ENCODE assay signal across 23 cellular contexts in the genomic region with DNA sequence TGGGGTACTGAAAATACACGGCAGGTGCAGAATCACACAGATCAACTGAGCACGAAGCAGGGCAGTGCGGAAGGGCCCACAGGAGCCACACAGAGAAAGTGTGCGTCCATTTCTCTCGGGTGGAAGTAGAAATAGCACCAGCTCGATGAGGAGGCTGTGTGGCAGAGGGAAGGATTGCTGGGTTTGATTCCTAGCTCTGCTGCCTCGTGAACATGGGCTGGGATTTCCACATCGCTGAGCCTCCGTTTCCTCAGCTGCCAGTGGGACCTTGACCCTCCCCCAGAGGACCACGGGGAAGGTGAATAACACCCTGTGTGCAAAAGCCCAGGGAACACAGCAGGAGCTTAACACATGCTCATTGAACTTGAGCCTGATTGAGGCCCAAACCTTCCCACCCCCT. TPM values are rescaled to one million over a fixed set of nuclear protein-coding genes. Genes with fewer than 3 reads are reported as not detected.
DNase-seq lines count a peak whose midpoint lies in the region; ATAC-seq and TF ChIP-seq lines count a peak whose summit lies in the region.
"Had no signal": no experiment of that assay in that cellular context is flagged by ENCODE, and none has a peak within 500 bp of the region (broad histone marks: within the 10 kb centered on the region; RNA-seq: fewer than 3 reads in every experiment).

No MANE protein-coding gene starts in this region.

- DNase-seq in right cardiac atrium, result peak in 2 of 3 donors; percentile 2 to 20
- no peak for DNase-seq in left ventricle myocardium superior
- peak in 1 of 10 donors; percentile 29 for DNase-seq in dorsolateral prefrontal cortex
- peak; percentile 36 for DNase-seq in posterior vena cava (ENCODE audit: low spot score)
- DNase-seq in mesothelial cell of epicardium (ENCODE audit: low spot score in 2 of 2, unreplicated experiment in 2 of 2), result no peak
- DNase-seq in activated gamma-delta T cell (lab: John Stamatoyannopoulos, UW), result no peak
- DNase-seq in DMS79 (lab: John Stamatoyannopoulos, UW), result no peak
- DNase-seq: activated CD4-positive, alpha-beta T cell treated with anti-CD3 and anti-CD28 coated beads, Interleukin-2, amount 10 ng/mL, durations not matched to agents 24 days and 14 days; activated CD8-positive, alpha-beta memory T cell treated with anti-CD3 and anti-CD28 coated beads, Interleukin-2, amount 10 ng/mL, durations not matched to agents 7 days and 5 days; CD8-positive, alpha-beta T cell; foreskin fibroblast; NCI-H1694; NCI-H774; SIG-M5; stimulated activated CD8-positive, alpha-beta memory T cell treated with anti-CD3 and anti-CD28 coated beads, Interleukin-4, amount 100 ng/mL, for 48 hours; T-cell had no signal

- peaks cover 43% of the 10 kb centered on the region for H3K4me1 ChIP-seq in right cardiac atrium (ENCODE audit: control insufficient read depth, insufficient read depth, low read length)

- no peaks in the 10 kb centered on the region for H3K9me3 ChIP-seq in right cardiac atrium (ENCODE audit: control insufficient read depth, low read length)
- H3K9me3 ChIP-seq: vagina had no signal

- WGBS in right cardiac atrium, result 81% methylated on average over 10 of the region's 10 CpGs

- H3K4me1 Mint-ChIP-seq in mesothelial cell of epicardium, result peaks cover 25% of the 10 kb centered on the region
- H3K4me1 Mint-ChIP-seq: activated CD4-positive, alpha-beta T cell treated with anti-CD3 and anti-CD28 coated beads, Interleukin-2, amount 10 ng/mL, durations not matched to agents 24 days and 14 days; activated CD8-positive, alpha-beta memory T cell treated with anti-CD3 and anti-CD28 coated beads, Interleukin-2, amount 10 ng/mL, durations not matched to agents 7 days and 5 days; activated T-helper 17 cell treated with anti-CD3 and anti-CD28 coated beads, Interleukin-2, amount 50 U/mL, for 72 hours; T-cell had no signal

- no peak overlapping the region for H3K4me3 Mint-ChIP-seq in mesothelial cell of epicardium
- H3K4me3 Mint-ChIP-seq: activated CD4-positive, alpha-beta T cell treated with anti-CD3 and anti-CD28 coated beads, Interleukin-2, amount 10 ng/mL, durations not matched to agents 24 days and 14 days; activated CD8-positive, alpha-beta memory T cell treated with anti-CD3 and anti-CD28 coated beads, Interleukin-2, amount 10 ng/mL, durations not matched to agents 7 days and 5 days; activated T-helper 17 cell treated with anti-CD3 and anti-CD28 coated beads, Interleukin-2, amount 50 U/mL, for 72 hours; CD8-positive, alpha-beta T cell; T-cell had no signal

- no peak overlapping the region for H3K4me3 ChIP-seq in right cardiac atrium (ENCODE audit: low read length)
- H3K4me3 ChIP-seq in dorsolateral prefrontal cortex, result no peak overlapping the region
- H3K4me3 ChIP-seq: cardiac muscle cell, GM12878, K562, vagina had no signal

- no peaks in the 10 kb centered on the region for H3K9me3 Mint-ChIP-seq in mesothelial cell of epicardium
- H3K9me3 Mint-ChIP-seq: activated CD4-positive, alpha-beta T cell treated with anti-CD3 and anti-CD28 coated beads, Interleukin-2, amount 10 ng/mL, durations not matched to agents 24 days and 14 days; activated T-helper 17 cell treated with anti-CD3 and anti-CD28 coated beads, Interleukin-2, amount 50 U/mL, for 72 hours; CD8-positive, alpha-beta T cell; T-cell had no signal

- no peak overlapping the region for H3K27ac Mint-ChIP-seq in mesothelial cell of epicardium
- H3K27ac Mint-ChIP-seq: activated CD4-positive, alpha-beta T cell treated with anti-CD3 and anti-CD28 coated beads, Interleukin-2, amount 10 ng/mL, durations not matched to agents 24 days and 14 days; activated CD8-positive, alpha-beta memory T cell treated with anti-CD3 and anti-CD28 coated beads, Interleukin-2, amount 10 ng/mL, durations not matched to agents 7 days and 5 days; activated T-helper 17 cell treated with anti-CD3 and anti-CD28 coated beads, Interleukin-2, amount 50 U/mL, for 72 hours; CD8-positive, alpha-beta T cell; T-cell had no signal

- no peaks in the 10 kb centered on the region for H3K36me3 Mint-ChIP-seq in mesothelial cell of epicardium
- H3K36me3 Mint-ChIP-seq: activated CD8-positive, alpha-beta memory T cell treated with anti-CD3 and anti-CD28 coated beads, Interleukin-2, amount 10 ng/mL, durations not matched to agents 7 days and 5 days; CD8-positive, alpha-beta T cell; T-cell had no signal

- H3K27ac ChIP-seq in right cardiac atrium (ENCODE audit: low read length) (no peak overlapping the region), dorsolateral prefrontal cortex (peak overlapping the region in 54 of 59 donors; percentile 12 to 92 (median 72))
- H3K27ac ChIP-seq: cardiac muscle cell, epithelial cell of prostate, vagina had no signal

- ATAC-seq in right cardiac atrium (no peak), left ventricle myocardium superior (no peak), HG03378 (IDR thresholded peaks at IDR 0.05; ENCODE audit: unreplicated experiment) (no peak)
- ATAC-seq: activated CD8-positive, alpha-beta memory T cell treated with anti-CD3 and anti-CD28 coated beads, Interleukin-2, amount 10 ng/mL, durations not matched to agents 7 days and 5 days; activated T-helper 17 cell treated with anti-CD3 and anti-CD28 coated beads, Interleukin-2, amount 50 U/mL, for 72 hours; CD8-positive, alpha-beta T cell; GM12878; K562; T-cell had no signal

- TF ChIP-seq CTCF in dorsolateral prefrontal cortex (IDR thresholded peaks at IDR 0.05 in 54 of 56, conservative IDR thresholded peaks at IDR 0.05 in 2 of 56; ENCODE audit: low read depth in 1 of 56, partially characterized antibody in 56 of 56), result no peak
- TF ChIP-seq CTCF in mesothelial cell of epicardium (IDR thresholded peaks at IDR 0.05; ENCODE audit: unreplicated experiment), result no peak

- H3K27me3 Mint-ChIP-seq in mesothelial cell of epicardium (ENCODE audit: low read depth), result peaks cover 3% of the 10 kb centered on the region
- H3K27me3 Mint-ChIP-seq: activated T-helper 17 cell treated with anti-CD3 and anti-CD28 coated beads, Interleukin-2, amount 50 U/mL, for 72 hours had no signal

- intact Hi-C loops in right cardiac atrium (cut with DNase I), result no loop called here
- intact Hi-C loops in left ventricle myocardium superior (cut with micrococcal nuclease), result no loop called here
- intact Hi-C loops in dorsolateral prefrontal cortex (cut with DNase I), result no loop called here
- intact Hi-C loops in posterior vena cava (cut with DNase I), result no loop called here

- H3K27me3 ChIP-seq in right cardiac atrium (ENCODE audit: control insufficient read depth, insufficient read depth), result no peaks in the 10 kb centered on the region
- no peaks in the 10 kb centered on the region for H3K27me3 ChIP-seq in dorsolateral prefrontal cortex
- H3K27me3 ChIP-seq: cardiac muscle cell, vagina had no signal

RNA-seq across cellular contexts. Expression of gene ABTB1, which starts 38.3 kb away (rescaled TPM):
- total RNA-seq in right cardiac atrium (10 to 100 TPM; 20.2 to 47.1 (median 34.1) TPM), left ventricle myocardium superior (34.2 TPM), dorsolateral prefrontal cortex (100 to 1,000 TPM in 24 of 120 experiments, 10 to 100 TPM in 96; 63.6 to 129 (median 87.7) TPM), posterior vena cava (10 to 100 TPM; 27.7 to 28.9 TPM), mesothelial cell of epicardium (15.9 to 17.1 TPM (median 16.5 TPM) in 3 replicates)
- 38.2 TPM for polyA plus RNA-seq in right cardiac atrium

Comparison
In these comparisons a context has a peak if more than half of its experiments do, and no peak if none do; other contexts are left out.
1. DNase-seq: peak in right cardiac atrium (2 of 3) and posterior vena cava (single experiment); none in left ventricle myocardium superior (single experiment), mesothelial cell of epicardium (0 of 2), activated gamma-delta T cell (single experiment) and DMS79 (single experiment).